38 cellular contexts compared by ENCODE assay signal in genomic region chr2:134766583-134766982, GRCh38. TPM values are rescaled to one million over a fixed set of nuclear protein-coding genes. Genes with fewer than 3 reads are reported as not detected.
A peak's percentile ranks its signal among the peaks of the same experiment; 100 is the strongest.
DNase-seq lines count a peak whose midpoint lies in the region; ATAC-seq, FAIRE-seq and TF ChIP-seq lines count a peak whose summit lies in the region.
"Had no signal": no experiment of that assay in that cellular context is flagged by ENCODE, and none has a peak within 500 bp of the region (broad histone marks: within the 10 kb centered on the region; RNA-seq: fewer than 3 reads in every experiment).

No MANE protein-coding gene starts in this region.

- H3K9me3 ChIP-seq in HepG2 (ENCODE audit: low read length) (no peaks in the 10 kb centered on the region), right lobe of liver (no peaks in the 10 kb centered on the region), neuronal stem cell (replicated peaks in 1 of 2; ENCODE audit: control insufficient read depth in 2 of 2, insufficient read depth in 1 of 2, low read depth in 1 of 2, low read length in 2 of 2) (no peaks in the 10 kb centered on the region)
- H3K9me3 ChIP-seq: A549; BE2C; BLaER1; BLaER1 treated with 17β-estradiol and CSF1 and Interleukin-3, amounts not matched to agents 10 nM and 100 nM; Caco-2 had no signal

- no peak overlapping the region for H2BK12ac ChIP-seq in neuronal stem cell (ENCODE audit: low read length)

- FAIRE-seq in HepG2 (lab: Jason Lieb, UNC): no peak
- FAIRE-seq: A204.1, A549, D721Med had no signal

- no TSS peak for BruUV-seq in HepG2 (replicated peaks; lab: Mats Ljungman, UMichigan)

- no peak overlapping the region for H3K27ac Mint-ChIP-seq in activated naive CD4-positive, alpha-beta T cell treated with anti-CD3 and anti-CD28 coated beads for 36 hours
- H3K27ac Mint-ChIP-seq: B cell; CD4-positive, alpha-beta memory T cell; CD4-positive, alpha-beta T cell; CD8-positive, alpha-beta memory T cell; CD8-positive, alpha-beta T cell had no signal

- H3K4me1 Mint-ChIP-seq in activated naive CD4-positive, alpha-beta T cell treated with anti-CD3 and anti-CD28 coated beads for 36 hours (ENCODE audit: low read depth): no peaks in the 10 kb centered on the region
- H3K4me1 Mint-ChIP-seq: B cell; CD14-positive monocyte; CD4-positive, alpha-beta memory T cell; CD4-positive, CD25-positive, alpha-beta regulatory T cell; CD8-positive, alpha-beta memory T cell had no signal

- no peaks in the 10 kb centered on the region for H3K36me3 ChIP-seq in HepG2 (replicated peaks in 1 of 2; ENCODE audit: control insufficient read depth in 1 of 2, insufficient read depth in 2 of 2, low read length in 2 of 2)
- no peaks in the 10 kb centered on the region for H3K36me3 ChIP-seq in right lobe of liver
- H3K36me3 ChIP-seq in neuronal stem cell (replicated peaks in 1 of 2; ENCODE audit: control insufficient read depth in 2 of 2, insufficient read depth in 2 of 2, low read length in 2 of 2): no peaks in the 10 kb centered on the region
- H3K36me3 ChIP-seq: BE2C; BLaER1; BLaER1 treated with 17β-estradiol and CSF1 and Interleukin-3, amounts not matched to agents 10 nM and 100 nM had no signal

- no peak for TF ChIP-seq EP300 in HepG2 (IDR thresholded peaks at IDR 0.05; ENCODE audit: low read depth in 2 of 2, low read length in 2 of 2)
- TF ChIP-seq EP300 in HepG2 (CRISPR knock-in tag; IDR thresholded peaks at IDR 0.05; ENCODE audit: borderline replicate concordance): no peak

- H2BK15ac ChIP-seq in neuronal stem cell (ENCODE audit: low read length): no peak overlapping the region

- no peak overlapping the region for H2BK120ac ChIP-seq in neuronal stem cell (ENCODE audit: low read depth, low read length)

- no peak overlapping the region for H4K8ac ChIP-seq in neuronal stem cell (ENCODE audit: low read depth, low read length)

- 21% methylated on average over 5 of the region's 5 CpGs for WGBS in HepG2 (ENCODE audit: low lambda C conversion rate)
- WGBS in right lobe of liver (ENCODE audit: insufficient coverage, low coverage, low lambda C conversion rate, missing lambda C conversion rate): 61% methylated on average over 5 of the region's 5 CpGs
- no CpG with 5 or more reads among the region's 5 CpGs for WGBS in neuronal stem cell (ENCODE audit: extremely low coverage in 2 of 2, insufficient read length in 2 of 2, insufficient replicate concordance in 1 of 2), 2 donors

- H3K27ac ChIP-seq in HepG2 (ENCODE audit: extremely low read length, insufficient read depth, low read length) (no peak overlapping the region), right lobe of liver (no peak overlapping the region), neuronal stem cell (replicated peaks; ENCODE audit: low read length) (no peak overlapping the region)
- H3K27ac ChIP-seq: 22Rv1; A549; BLaER1; BLaER1 treated with 17β-estradiol and CSF1 and Interleukin-3, amounts not matched to agents 10 nM and 100 nM; C4-2B had no signal

- H2AK5ac ChIP-seq in neuronal stem cell (ENCODE audit: low read depth, low read length): peak overlapping the region; percentile 1

- CTCF ChIA-PET in HepG2 (lab: Yijun Ruan, JAX; ENCODE audit: low intra/inter-chr PET ratio, low total read pairs): no interaction called here
- CTCF ChIA-PET in activated naive CD4-positive, alpha-beta T cell treated with anti-CD3 and anti-CD28 coated beads for 36 hours (lab: Charles Lee): no interaction called here

- no peaks in the 10 kb centered on the region for H3K9me3 Mint-ChIP-seq in activated naive CD4-positive, alpha-beta T cell treated with anti-CD3 and anti-CD28 coated beads for 36 hours
- H3K9me3 Mint-ChIP-seq: CD4-positive, alpha-beta T cell; CD8-positive, alpha-beta memory T cell; CD8-positive, alpha-beta T cell had no signal

- in situ Hi-C loops in HepG2 (cut with HindIII; ENCODE audit: extremely low pct_ligation_motif_present, low pct_unique_long_range_greater_than_20kb): no loop called here

- no peak overlapping the region for H4K91ac ChIP-seq in neuronal stem cell (ENCODE audit: low read depth, low read length, poor library complexity)

- no peaks in the 10 kb centered on the region for H3K79me1 ChIP-seq in neuronal stem cell (ENCODE audit: low read depth, low read length)

- H4K20me1 ChIP-seq in HepG2 (ENCODE audit: insufficient read depth, low read length): no peaks in the 10 kb centered on the region
- H4K20me1 ChIP-seq: BLaER1; BLaER1 treated with 17β-estradiol and CSF1 and Interleukin-3, amounts not matched to agents 10 nM and 100 nM had no signal

- no peak overlapping the region for H2BK5ac ChIP-seq in neuronal stem cell (ENCODE audit: low read length)

- no peak for TF ChIP-seq POLR2A in HepG2 (IDR thresholded peaks at IDR 0.05; ENCODE audit: insufficient read depth in 1 of 2, low read depth in 2 of 2, low read length in 2 of 2)
- no peak for TF ChIP-seq POLR2A in right lobe of liver (IDR thresholded peaks at IDR 0.05)

- H3K27me3 Mint-ChIP-seq in activated naive CD4-positive, alpha-beta T cell treated with anti-CD3 and anti-CD28 coated beads for 36 hours (ENCODE audit: low read depth): peaks cover 10% of the 10 kb centered on the region

- no peak overlapping the region for H3K4me3 ChIP-seq in HepG2 (replicated peaks in 1 of 3; ENCODE audit: insufficient read depth in 1 of 3, low read depth in 2 of 3, low read length in 3 of 3)
- H3K4me3 ChIP-seq in right lobe of liver: no peak overlapping the region
- H3K4me3 ChIP-seq in neuronal stem cell (ENCODE audit: low read length in 2 of 2): no peak overlapping the region
- H3K4me3 ChIP-seq: A549; BLaER1; BLaER1 treated with 17β-estradiol and CSF1 and Interleukin-3, amounts not matched to agents 10 nM and 100 nM had no signal

- H3K14ac ChIP-seq in neuronal stem cell (ENCODE audit: low read length): no peak overlapping the region

- H3K4ac ChIP-seq in neuronal stem cell (ENCODE audit: low read length): no peak overlapping the region

- no peak overlapping the region for H2AFZ ChIP-seq in HepG2 (ENCODE audit: low read length)
- H2AFZ ChIP-seq in neuronal stem cell (ENCODE audit: low read length): no peak overlapping the region

- H3K18ac ChIP-seq in neuronal stem cell (ENCODE audit: low read length): no peak overlapping the region

- H3K27me3 ChIP-seq in HepG2 (ENCODE audit: control insufficient read depth in 1 of 2, insufficient read depth in 2 of 2, low read length in 2 of 2) (peaks cover 0 to 5% of the 10 kb centered on the region in 2 experiments; a peak in 1 of 5 replicates), right lobe of liver (no peaks in the 10 kb centered on the region), neuronal stem cell (ENCODE audit: control insufficient read depth in 3 of 3, insufficient read depth in 3 of 3, low read depth in 1 of 3, low read length in 3 of 3) (peaks cover 0 to under 1% (median 0%) of the 10 kb centered on the region in 3 experiments)
- H3K27me3 ChIP-seq: BE2C; BLaER1; BLaER1 treated with 17β-estradiol and CSF1 and Interleukin-3, amounts not matched to agents 10 nM and 100 nM had no signal

- DNase-seq in HepG2 (ENCODE audit: low spot score) (no peak), right lobe of liver (no peak), SW480 (ENCODE audit: low spot score) (peak; percentile 32), neuronal stem cell (ENCODE audit: low spot score) (no peak), ureter (ENCODE audit: low spot score) (no peak)
- DNase-seq in activated naive CD4-positive, alpha-beta T cell treated with anti-CD3 and anti-CD28 coated beads for 36 hours: no peak
- DNase-seq: 8988T; ACHN; AML-193; BE2C; C1 segment of cervical spinal cord; Caco-2; Calu3; CD4-positive, alpha-beta memory T cell; CD4-positive, alpha-beta T cell; CD4-positive, CD25-positive, alpha-beta regulatory T cell; CD8-positive, alpha-beta memory T cell; CD8-positive, alpha-beta T cell; COR-L47; DMS 273 treated with DMSO at 0.1 percent for 48 hours; DMS153; DMS53; DMS79; DMS79 treated with DMSO at 0.1 percent for 48 hours; DND-41; EL had no signal

- H3K4me3 Mint-ChIP-seq in activated naive CD4-positive, alpha-beta T cell treated with anti-CD3 and anti-CD28 coated beads for 36 hours: no peak overlapping the region
- H3K4me3 Mint-ChIP-seq: B cell; CD14-positive monocyte; CD4-positive, alpha-beta memory T cell; CD4-positive, alpha-beta T cell; CD4-positive, CD25-positive, alpha-beta regulatory T cell; CD8-positive, alpha-beta memory T cell; CD8-positive, alpha-beta T cell had no signal

- H3K79me2 ChIP-seq in HepG2 (ENCODE audit: insufficient read depth, low read length): no peaks in the 10 kb centered on the region

- H3K23ac ChIP-seq in neuronal stem cell (ENCODE audit: low read depth, low read length, poor library complexity): no peak overlapping the region

- ATAC-seq in HepG2 (no peak), right lobe of liver (no peak)
- ATAC-seq: A549; CD8-positive, alpha-beta T cell had no signal

- H3K4me2 ChIP-seq in HepG2 (ENCODE audit: low read depth, low read length): no peak overlapping the region
- no peak overlapping the region for H3K4me2 ChIP-seq in neuronal stem cell (ENCODE audit: insufficient read depth, low read length, poor library complexity, severe bottlenecking)
- H3K4me2 ChIP-seq: A549; BLaER1; BLaER1 treated with 17β-estradiol and CSF1 and Interleukin-3, amounts not matched to agents 10 nM and 100 nM had no signal

- POLR2A ChIA-PET in HepG2 (lab: Yijun Ruan, JAX): no interaction called here

- H3K4me1 ChIP-seq in HepG2 (ENCODE audit: insufficient read depth, low read length) (no peaks in the 10 kb centered on the region), right lobe of liver (no peaks in the 10 kb centered on the region), neuronal stem cell (ENCODE audit: control insufficient read depth in 2 of 2, insufficient read depth in 1 of 2, low read depth in 1 of 2, low read length in 2 of 2) (no peaks in the 10 kb centered on the region)
- H3K4me1 ChIP-seq: A549, BE2C, BLaER1, Caco-2 had no signal

- H3K9ac ChIP-seq in HepG2 (ENCODE audit: insufficient read depth, low read depth, low read length): no peak overlapping the region
- no peak overlapping the region for H3K9ac ChIP-seq in neuronal stem cell (ENCODE audit: low read depth, low read length, poor library complexity)
- H3K9ac ChIP-seq: BLaER1; BLaER1 treated with 17β-estradiol and CSF1 and Interleukin-3, amounts not matched to agents 10 nM and 100 nM had no signal

- TF ChIP-seq RAD21 in HepG2 (CRISPR knock-in tag; IDR thresholded peaks at IDR 0.05): no peak

- H3K36me3 Mint-ChIP-seq in activated naive CD4-positive, alpha-beta T cell treated with anti-CD3 and anti-CD28 coated beads for 36 hours (ENCODE audit: low read depth): no peaks in the 10 kb centered on the region
- H3K36me3 Mint-ChIP-seq: CD14-positive monocyte; CD4-positive, alpha-beta memory T cell; CD4-positive, CD25-positive, alpha-beta regulatory T cell; CD8-positive, alpha-beta memory T cell; CD8-positive, alpha-beta T cell had no signal

- TF ChIP-seq CTCF in HepG2 (CRISPR knock-in tag; IDR thresholded peaks at IDR 0.05) (no peak), right lobe of liver (IDR thresholded peaks at IDR 0.05) (no peak)

- intact Hi-C loops in HepG2 (cut with micrococcal nuclease; ENCODE audit: unreplicated experiment): no loop called here
- intact Hi-C loops in right lobe of liver (cut with DNase I): no loop called here
- intact Hi-C loops in activated naive CD4-positive, alpha-beta T cell treated with anti-CD3 and anti-CD28 coated beads for 36 hours (cut with micrococcal nuclease): no loop called here

RNA-seq across cellular contexts. Expression of gene TMEM163, which starts 47.8 kb away (rescaled TPM):
- not detected in 2 replicates for total RNA-seq in HepG2 (2016; rRNA removed; fragmentation: Illumina TruSeq; extraction: Trizol)
- total RNA-seq in HepG2 (2016; cell fraction: cytosol; rRNA removed; fragmentation: Illumina TruSeq; extraction: Trizol; ENCODE audit: low read depth): not detected in 2 replicates
- not detected in 2 replicates for total RNA-seq in HepG2 (2016; cell fraction: insoluble cytoplasmic fraction; rRNA removed; fragmentation: Illumina TruSeq; extraction: Trizol)
- total RNA-seq in HepG2 (2016; cell fraction: membrane; rRNA removed; fragmentation: Illumina TruSeq; extraction: Trizol): not detected in 2 replicates
- not detected in 2 replicates for total RNA-seq in HepG2 (2016; cell fraction: nucleus; rRNA removed; fragmentation: Illumina TruSeq; extraction: Trizol)
- polyA plus RNA-seq in HepG2 (2011; rRNA removed): 0.05 TPM in 1 of 2 replicates, not detected in the other
- not detected in 2 replicates for polyA plus RNA-seq in HepG2 (2011; cell fraction: cytosol; rRNA removed)
- not detected in 2 replicates for polyA plus RNA-seq in HepG2 (2011; cell fraction: nucleus; rRNA removed)
- 0.09 TPM in 1 of 2 replicates, not detected in the other for polyA plus RNA-seq in HepG2 (2012)
- polyA plus RNA-seq in HepG2 (2016; cell fraction: cytosol; fragmentation: Illumina TruSeq; extraction: Trizol; ENCODE audit: low read depth): not detected in 2 replicates
- not detected in 2 replicates for polyA plus RNA-seq in HepG2 (2016; cell fraction: insoluble cytoplasmic fraction; fragmentation: Illumina TruSeq; extraction: Trizol; ENCODE audit: low read depth)
- not detected in 2 replicates for polyA plus RNA-seq in HepG2 (2016; cell fraction: membrane; fragmentation: Illumina TruSeq; extraction: Trizol; ENCODE audit: low read depth)
- polyA plus RNA-seq in HepG2 (2016; cell fraction: nucleus; fragmentation: Illumina TruSeq; extraction: Trizol; ENCODE audit: insufficient read depth, low read depth): not detected in 2 replicates
- not detected in 2 replicates for polyA minus RNA-seq in HepG2 (2011; rRNA and poly(A)+ RNA removed; ENCODE audit: low replicate concordance)
- polyA minus RNA-seq in HepG2 (2011; cell fraction: cytosol; rRNA and poly(A)+ RNA removed): not detected in 2 replicates
- polyA minus RNA-seq in HepG2 (2011; cell fraction: nucleus; rRNA and poly(A)+ RNA removed): not detected in 2 replicates
- under 1 TPM in 3 of 6 experiments, not detected in 3; 0.06 to 0.20 (median 0.07) TPM for total RNA-seq in right lobe of liver
- 8.5 TPM for polyA plus RNA-seq in neuronal stem cell (2013, experiment 1 of 2)
- 8.8 TPM for polyA plus RNA-seq in neuronal stem cell (2013, experiment 2 of 2)
- not detected for total RNA-seq in activated naive CD4-positive, alpha-beta T cell treated with anti-CD3 and anti-CD28 coated beads for 36 hours
- total RNA-seq in ureter: 10.1 TPM
- total RNA-seq: A673; CD4-positive, alpha-beta memory T cell; CD8-positive, alpha-beta memory T cell had no signal
- polyA plus RNA-seq: A549, AG04450, BJ, CD14-positive monocyte had no signal
